ENCODE assay signal across 28 cellular contexts in genomic region chr5:37905230-37905629, GRCh38.
"Had no signal": no experiment of that assay in that cellular context is flagged by ENCODE, and none has a peak within 500 bp of the region (broad histone marks: within the 10 kb centered on the region; RNA-seq: fewer than 3 reads in every experiment).

No MANE protein-coding gene starts in this region.

- H3K9me3 ChIP-seq: ascending aorta, breast epithelium, heart left ventricle had no signal

- H3K27me3 ChIP-seq: ascending aorta, breast epithelium, cardiac muscle cell, heart left ventricle had no signal

- DNase-seq: activated CD4-positive, alpha-beta memory T cell treated with anti-CD3 and anti-CD28 coated beads, Interleukin-2, amount 10 ng/mL, durations not matched to agents 7 days and 5 days; activated CD4-positive, alpha-beta T cell treated with anti-CD3 and anti-CD28 coated beads for 1 hour; activated CD4-positive, alpha-beta T cell treated with anti-CD3 and anti-CD28 coated beads for 4 hours; activated CD4-positive, alpha-beta T cell treated with anti-CD3 and anti-CD28 coated beads, Interleukin-2, amount 10 ng/mL, durations not matched to agents 7 days and 5 days; activated CD4-positive, alpha-beta T cell treated with anti-CD3 and anti-CD28 coated beads, Interleukin-2, amount 50 U/mL, for 4 hours; activated CD8-positive, alpha-beta memory T cell treated with anti-CD3 and anti-CD28 coated beads, Interleukin-2, amount 50 U/mL, for 48 hours; activated gamma-delta T cell; activated naive CD4-positive, alpha-beta T cell; activated naive CD4-positive, alpha-beta T cell treated with anti-CD3 and anti-CD28 coated beads, Interleukin-2, amount 10 ng/mL, durations not matched to agents 7 days and 5 days; activated naive CD8-positive, alpha-beta T cell treated with anti-CD3 and anti-CD28 coated beads, Interleukin-2, amount 10 ng/mL, durations not matched to agents 7 days and 5 days; activated T-cell treated with anti-CD3 and anti-CD28 coated beads for 4 hours; activated T-cell treated with anti-CD3 and anti-CD28 coated beads, Interleukin-2, amount 50 U/mL, for 24 hours; activated T-cell treated with anti-CD3 and anti-CD28 coated beads, Interleukin-2, amount 50 U/mL, for 72 hours; central memory CD4-positive, alpha-beta T cell; dorsolateral prefrontal cortex; effector memory CD4-positive, alpha-beta T cell; endodermal cell; foreskin fibroblast; glutamatergic neuron; heart left ventricle; T-helper 2 cell had no signal

- H3K27ac ChIP-seq: ascending aorta, breast epithelium, cardiac muscle cell, coronary artery, dorsolateral prefrontal cortex, heart left ventricle had no signal

- ATAC-seq: activated naive CD4-positive, alpha-beta T cell treated with anti-CD3 and anti-CD28 coated beads, Interleukin-2, amount 50 U/mL, for 72 hours; activated T-cell treated with anti-CD3 and anti-CD28 coated beads, Interleukin-2, amount 50 U/mL, for 72 hours; esophagus mucosa; heart left ventricle had no signal

- H3K4me1 ChIP-seq: ascending aorta, breast epithelium had no signal

- H3K36me3 ChIP-seq: ascending aorta, breast epithelium, cardiac muscle cell, heart left ventricle had no signal

- H3K4me3 ChIP-seq: ascending aorta, breast epithelium, cardiac muscle cell, coronary artery, dorsolateral prefrontal cortex, heart left ventricle had no signal

- FAIRE-seq: frontal cortex had no signal
